ENCODE assay signal across 25 cellular contexts in genomic region chr10:34648507-34648906, GRCh38.
"Had no signal": no experiment of that assay in that cellular context is flagged by ENCODE, and none has a peak within 500 bp of the region (broad histone marks: within the 10 kb centered on the region; RNA-seq: fewer than 3 reads in every experiment).

No MANE protein-coding gene starts in this region.

- H3K4me2 ChIP-seq: KMS-11 had no signal

- H3K4me3 ChIP-seq: MG63, Peyer's patch had no signal

- H3K36me3 Mint-ChIP-seq: activated CD4-positive, alpha-beta memory T cell treated with anti-CD3 and anti-CD28 coated beads for 36 hours; activated naive CD8-positive, alpha-beta T cell; brain had no signal

- H3K27ac Mint-ChIP-seq: activated CD4-positive, alpha-beta memory T cell treated with anti-CD3 and anti-CD28 coated beads for 36 hours; activated naive CD4-positive, alpha-beta T cell treated with anti-CD3 and anti-CD28 coated beads for 36 hours; activated naive CD8-positive, alpha-beta T cell; T-helper 1 cell treated with Interleukin-12 subunit alpha and Interleukin-12 subunit beta and Interleukin-4 antibody, amounts not matched to agents 30 μg/mL and 1 μg/mL, for 36 hours had no signal

- H3K27ac ChIP-seq: KMS-11, Peyer's patch, RWPE1 had no signal

- H3K9me3 ChIP-seq: MG63, Peyer's patch had no signal

- H3K27me3 ChIP-seq: MG63, Peyer's patch had no signal

- H3K36me3 ChIP-seq: MG63, Peyer's patch had no signal

- DNase-seq: activated CD4-positive, alpha-beta memory T cell treated with anti-CD3 and anti-CD28 coated beads for 36 hours; activated CD4-positive, alpha-beta T cell treated with anti-CD3 and anti-CD28 coated beads, Interleukin-2, amount 10 ng/mL, durations not matched to agents 7 days and 5 days; activated CD4-positive, CD25-positive, alpha-beta regulatory T cell; activated CD8-positive, alpha-beta memory T cell treated with anti-CD3 and anti-CD28 coated beads for 24 hours; activated effector memory CD4-positive, alpha-beta T cell treated with anti-CD3 and anti-CD28 coated beads, Interleukin-2, amount 50 U/mL, for 16 hours; activated naive CD4-positive, alpha-beta T cell treated with anti-CD3 and anti-CD28 coated beads for 36 hours; activated T-cell treated with anti-CD3 and anti-CD28 coated beads, Interleukin-2, amount 50 U/mL, for 4 hours; amygdala; MG63; MV-4-11; NCI-H1092 treated with DMSO at 0.1 percent for 48 hours; NCI-H1436; NCI-H187 treated with DMSO at 0.1 percent for 48 hours; NCI-H2081 treated with DMSO at 0.1 percent for 48 hours; NCI-H226; NCI-H526; NCI-H774; NK-92 treated with Interleukin-12 subunit alpha and Interleukin-12 subunit beta, amount 100 ng/mL, for 24 hours; Peyer's patch; Right ventricle myocardium superior had no signal

- H3K9me3 Mint-ChIP-seq: activated CD4-positive, alpha-beta memory T cell treated with anti-CD3 and anti-CD28 coated beads for 36 hours; activated CD4-positive, alpha-beta T cell treated with anti-CD3 and anti-CD28 coated beads, Interleukin-2, amount 10 ng/mL, durations not matched to agents 7 days and 5 days; activated naive CD4-positive, alpha-beta T cell treated with anti-CD3 and anti-CD28 coated beads for 36 hours; activated T-cell treated with anti-CD3 and anti-CD28 coated beads, Interleukin-2, amount 50 U/mL, for 4 hours; brain; T-helper 1 cell treated with Interleukin-12 subunit alpha and Interleukin-12 subunit beta and Interleukin-4 antibody, amounts not matched to agents 30 μg/mL and 1 μg/mL, for 36 hours had no signal

- ATAC-seq: activated T-cell treated with anti-CD3 and anti-CD28 coated beads, Interleukin-2, amount 50 U/mL, for 4 hours had no signal

- H3K4me1 Mint-ChIP-seq: activated CD4-positive, alpha-beta T cell treated with anti-CD3 and anti-CD28 coated beads, Interleukin-2, amount 10 ng/mL, durations not matched to agents 7 days and 5 days had no signal

- H3K27me3 Mint-ChIP-seq: activated CD4-positive, alpha-beta T cell treated with anti-CD3 and anti-CD28 coated beads, Interleukin-2, amount 10 ng/mL, durations not matched to agents 7 days and 5 days had no signal

- H3K4me3 Mint-ChIP-seq: activated CD4-positive, alpha-beta memory T cell treated with anti-CD3 and anti-CD28 coated beads for 36 hours; activated CD4-positive, alpha-beta T cell treated with anti-CD3 and anti-CD28 coated beads, Interleukin-2, amount 10 ng/mL, durations not matched to agents 7 days and 5 days; activated naive CD4-positive, alpha-beta T cell treated with anti-CD3 and anti-CD28 coated beads for 36 hours; activated naive CD8-positive, alpha-beta T cell; activated T-cell treated with anti-CD3 and anti-CD28 coated beads, Interleukin-2, amount 50 U/mL, for 4 hours; brain; T-helper 1 cell treated with Interleukin-12 subunit alpha and Interleukin-12 subunit beta and Interleukin-4 antibody, amounts not matched to agents 30 μg/mL and 1 μg/mL, for 36 hours had no signal

- H3K9ac ChIP-seq: KMS-11 had no signal
